In the genomic region with DNA sequence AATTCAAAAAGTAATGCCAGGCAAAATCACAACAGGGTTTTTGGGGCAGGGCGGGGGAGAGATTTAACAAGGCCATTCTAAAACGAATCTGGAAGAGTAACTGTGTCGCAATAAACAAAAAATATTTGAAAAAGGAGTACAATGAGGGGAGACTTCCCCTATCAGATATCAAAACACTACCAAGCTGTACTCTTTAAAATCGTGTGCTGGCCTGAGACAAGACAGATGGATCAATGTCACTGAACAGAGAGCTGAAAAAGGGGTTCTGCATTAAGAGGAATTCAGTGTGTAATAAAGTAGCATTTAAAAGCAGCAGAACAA, we compare ENCODE assay signal across 14 cellular contexts. TPM values are rescaled to one million over a fixed set of nuclear protein-coding genes. Genes with fewer than 3 reads are reported as not detected.
"Had no signal": no experiment of that assay in that cellular context is flagged by ENCODE, and none has a peak within 500 bp of the region (broad histone marks: within the 10 kb centered on the region; RNA-seq: fewer than 3 reads in every experiment).

No MANE protein-coding gene starts in this region.

- H3K27me3 ChIP-seq: testis, upper lobe of right lung had no signal

- H3K27ac ChIP-seq: dorsolateral prefrontal cortex, foreskin keratinocyte, testis, upper lobe of right lung had no signal

- H3K36me3 Mint-ChIP-seq: activated naive CD8-positive, alpha-beta T cell treated with anti-CD3 and anti-CD28 coated beads for 36 hours had no signal

- H3K9me3 Mint-ChIP-seq: activated naive CD8-positive, alpha-beta T cell treated with anti-CD3 and anti-CD28 coated beads for 36 hours had no signal

- H3K9me3 ChIP-seq: testis, upper lobe of right lung had no signal

- H3K27ac Mint-ChIP-seq: activated naive CD8-positive, alpha-beta T cell treated with anti-CD3 and anti-CD28 coated beads for 36 hours had no signal

- H3K4me3 ChIP-seq: dorsolateral prefrontal cortex, testis, upper lobe of right lung had no signal

- H3K27me3 Mint-ChIP-seq: activated naive CD8-positive, alpha-beta T cell treated with anti-CD3 and anti-CD28 coated beads for 36 hours had no signal

- H3K36me3 ChIP-seq: upper lobe of right lung had no signal

- H3K4me3 Mint-ChIP-seq: activated naive CD8-positive, alpha-beta T cell treated with anti-CD3 and anti-CD28 coated beads for 36 hours had no signal

- DNase-seq: activated CD4-positive, alpha-beta T cell treated with anti-CD3 and anti-CD28 coated beads, Interleukin-2, amount 50 U/mL, for 1 hour; activated effector memory CD4-positive, alpha-beta T cell treated with Interleukin-2 at 50 U/mL for 16 hours; activated naive CD8-positive, alpha-beta T cell treated with anti-CD3 and anti-CD28 coated beads for 36 hours; activated T-cell treated with anti-CD3 and anti-CD28 coated beads, Interleukin-2, amount 50 U/mL, for 1 hour; anterior cingulate cortex; dorsolateral prefrontal cortex; head of caudate nucleus; stimulated activated CD4-positive, alpha-beta T cell treated with anti-CD3 and anti-CD28 coated beads, Interleukin-12 subunit alpha, Interleukin-12 subunit beta, amount 100 ng/mL, for 4 hours; stimulated activated naive CD8-positive, alpha-beta T cell treated with anti-CD3 and anti-CD28 coated beads, Interleukin-15, Interleukin-2, amounts not matched to agents 100 U/mL and 50 U/mL, for 24 hours; testis had no signal

RNA-seq across cellular contexts. Expression of gene EPHB3, which starts 59.2 kb away (rescaled TPM):
- total RNA-seq: activated CD8-positive, alpha-beta memory T cell treated with anti-CD3 and anti-CD28 coated beads for 36 hours; pulmonary artery endothelial cell had no signal
